In genomic region chr10:94138391-94138790, GRCh38 we compare ENCODE assay signal across 22 cellular contexts.
A peak's percentile ranks its signal among the peaks of the same experiment; 100 is the strongest.
DNase-seq lines count a peak whose midpoint lies in the region; TF ChIP-seq lines count a peak whose summit lies in the region.
"Had no signal": no experiment of that assay in that cellular context is flagged by ENCODE, and none has a peak within 500 bp of the region (broad histone marks: within the 10 kb centered on the region; RNA-seq: fewer than 3 reads in every experiment).

No MANE protein-coding gene starts in this region.

- no peaks in the 10 kb centered on the region for H3K9me3 Mint-ChIP-seq in activated CD4-positive, alpha-beta T cell treated with anti-CD3 and anti-CD28 coated beads, Interleukin-2, amount 10 ng/mL, durations not matched to agents 24 days and 14 days
- H3K9me3 Mint-ChIP-seq: activated CD8-positive, alpha-beta T cell treated with anti-CD3 and anti-CD28 coated beads for 36 hours; activated naive CD8-positive, alpha-beta T cell treated with anti-CD3 and anti-CD28 coated beads, Interleukin-2, amount 50 U/mL, for 24 hours; naive thymus-derived CD4-positive, alpha-beta T cell; stimulated activated naive CD8-positive, alpha-beta T cell treated with anti-CD3 and anti-CD28 coated beads, Interleukin-15, amount 100 ng/mL, for 72 hours had no signal

- no peaks in the 10 kb centered on the region for H3K27me3 Mint-ChIP-seq in activated CD4-positive, alpha-beta T cell treated with anti-CD3 and anti-CD28 coated beads, Interleukin-2, amount 10 ng/mL, durations not matched to agents 24 days and 14 days
- H3K27me3 Mint-ChIP-seq: activated naive CD8-positive, alpha-beta T cell treated with anti-CD3 and anti-CD28 coated beads, Interleukin-2, amount 50 U/mL, for 24 hours; stimulated activated naive CD8-positive, alpha-beta T cell treated with anti-CD3 and anti-CD28 coated beads, Interleukin-15, amount 100 ng/mL, for 72 hours had no signal

- H3K27ac ChIP-seq in osteoblast (ENCODE audit: low read depth, low read length), result peak overlapping the region; percentile 40
- H3K27ac ChIP-seq: cardiac muscle cell, tibial nerve had no signal

- no peaks in the 10 kb centered on the region for H3K9me3 ChIP-seq in MG63
- H3K9me3 ChIP-seq in osteoblast (ENCODE audit: low read depth, low read length), result no peaks in the 10 kb centered on the region
- H3K9me3 ChIP-seq: tibial nerve had no signal

- H3K36me3 ChIP-seq in MG63, result peaks cover 3% of the 10 kb centered on the region; the same call in 1 of the 2 replicates
- H3K36me3 ChIP-seq in osteoblast (ENCODE audit: insufficient read depth, low read length), result no peaks in the 10 kb centered on the region
- H3K36me3 ChIP-seq: cardiac muscle cell had no signal

- H4K20me1 ChIP-seq in osteoblast (ENCODE audit: insufficient read depth, low read length), result no peaks in the 10 kb centered on the region

- no peak overlapping the region for H3K4me3 ChIP-seq in MG63
- H3K4me3 ChIP-seq in fibroblast of mammary gland (ENCODE audit: control insufficient read depth, low read depth, low read length), result no peak overlapping the region
- no peak overlapping the region for H3K4me3 ChIP-seq in osteoblast (ENCODE audit: insufficient read depth, low read length)
- H3K4me3 ChIP-seq: cardiac muscle cell, tibial nerve had no signal

- no peaks in the 10 kb centered on the region for H3K79me2 ChIP-seq in osteoblast (ENCODE audit: insufficient read depth, low read length)

- TF ChIP-seq CTCF in fibroblast of mammary gland (conservative IDR thresholded peaks at IDR 0.05; ENCODE audit: control insufficient read depth, insufficient read depth, low read depth, low read length) (no peak), osteoblast (IDR thresholded peaks at IDR 0.05; ENCODE audit: extremely low read depth, low read depth, low read length) (no peak)

- intact Hi-C loops in activated CD4-positive, alpha-beta T cell treated with anti-CD3 and anti-CD28 coated beads, Interleukin-2, amount 10 ng/mL, durations not matched to agents 24 days and 14 days (cut with micrococcal nuclease), result no loop called here

- H3K27ac Mint-ChIP-seq in activated CD4-positive, alpha-beta T cell treated with anti-CD3 and anti-CD28 coated beads, Interleukin-2, amount 10 ng/mL, durations not matched to agents 24 days and 14 days, result no peak overlapping the region
- H3K27ac Mint-ChIP-seq: activated CD8-positive, alpha-beta T cell treated with anti-CD3 and anti-CD28 coated beads for 36 hours; activated naive CD8-positive, alpha-beta T cell treated with anti-CD3 and anti-CD28 coated beads, Interleukin-2, amount 50 U/mL, for 24 hours; B cell; naive thymus-derived CD4-positive, alpha-beta T cell; stimulated activated naive CD8-positive, alpha-beta T cell treated with anti-CD3 and anti-CD28 coated beads, Interleukin-15, amount 100 ng/mL, for 72 hours had no signal

- H3K27me3 ChIP-seq in MG63, result no peaks in the 10 kb centered on the region
- H3K27me3 ChIP-seq in osteoblast (ENCODE audit: insufficient read depth, low read length), result no peaks in the 10 kb centered on the region
- H3K27me3 ChIP-seq: cardiac muscle cell, tibial nerve had no signal

- H3K4me1 ChIP-seq in osteoblast (ENCODE audit: insufficient read depth, low read length), result peaks cover 11% of the 10 kb centered on the region

- DNase-seq in EL, result peak; percentile 56
- DNase-seq in MG63, result peak; percentile 17
- DNase-seq in fibroblast of mammary gland (ENCODE audit: low read depth), result peak; percentile 87
- DNase-seq in osteoblast (ENCODE audit: insufficient read length, low spot score, missing footprints), result peak; percentile 66
- DNase-seq in activated CD4-positive, alpha-beta T cell treated with anti-CD3 and anti-CD28 coated beads, Interleukin-2, amount 10 ng/mL, durations not matched to agents 24 days and 14 days, result no peak
- no peak for DNase-seq in RPMI8226
- DNase-seq in NCI-H510A (lab: John Stamatoyannopoulos, UW), result no peak
- no peak for DNase-seq in middle frontal gyrus (ENCODE audit: extremely low spot score, low spot score)
- DNase-seq: activated CD8-positive, alpha-beta T cell treated with anti-CD3 and anti-CD28 coated beads for 36 hours; activated gamma-delta T cell; activated naive CD8-positive, alpha-beta T cell treated with anti-CD3 and anti-CD28 coated beads, Interleukin-2, amount 50 U/mL, for 24 hours; dermis blood vessel endothelial cell; KBM-7; naive thymus-derived CD4-positive, alpha-beta T cell; NCI-H187; NCI-H69; right cardiac atrium; stimulated activated naive CD8-positive, alpha-beta T cell treated with anti-CD3 and anti-CD28 coated beads, Interleukin-15, amount 100 ng/mL, for 72 hours; T1000 had no signal

- no peaks in the 10 kb centered on the region for H3K36me3 Mint-ChIP-seq in activated CD4-positive, alpha-beta T cell treated with anti-CD3 and anti-CD28 coated beads, Interleukin-2, amount 10 ng/mL, durations not matched to agents 24 days and 14 days (ENCODE audit: low read depth)
- H3K36me3 Mint-ChIP-seq: naive thymus-derived CD4-positive, alpha-beta T cell had no signal

- no peak overlapping the region for H3K4me2 ChIP-seq in osteoblast (ENCODE audit: insufficient read depth, low read length)

- H3K4me1 Mint-ChIP-seq in activated CD4-positive, alpha-beta T cell treated with anti-CD3 and anti-CD28 coated beads, Interleukin-2, amount 10 ng/mL, durations not matched to agents 24 days and 14 days, result no peaks in the 10 kb centered on the region
- H3K4me1 Mint-ChIP-seq: activated naive CD8-positive, alpha-beta T cell treated with anti-CD3 and anti-CD28 coated beads, Interleukin-2, amount 50 U/mL, for 24 hours; B cell; naive thymus-derived CD4-positive, alpha-beta T cell; stimulated activated naive CD8-positive, alpha-beta T cell treated with anti-CD3 and anti-CD28 coated beads, Interleukin-15, amount 100 ng/mL, for 72 hours had no signal

- no peak overlapping the region for H2AFZ ChIP-seq in osteoblast (ENCODE audit: low read length)

- H3K4me3 Mint-ChIP-seq in activated CD4-positive, alpha-beta T cell treated with anti-CD3 and anti-CD28 coated beads, Interleukin-2, amount 10 ng/mL, durations not matched to agents 24 days and 14 days, result no peak overlapping the region
- H3K4me3 Mint-ChIP-seq: activated CD8-positive, alpha-beta T cell treated with anti-CD3 and anti-CD28 coated beads for 36 hours; activated naive CD8-positive, alpha-beta T cell treated with anti-CD3 and anti-CD28 coated beads, Interleukin-2, amount 50 U/mL, for 24 hours; B cell; naive thymus-derived CD4-positive, alpha-beta T cell; stimulated activated naive CD8-positive, alpha-beta T cell treated with anti-CD3 and anti-CD28 coated beads, Interleukin-15, amount 100 ng/mL, for 72 hours had no signal

Comparison
In these comparisons a context has a peak if more than half of its experiments do, and no peak if none do; other contexts are left out.
1. DNase-seq: peak in EL (single experiment), MG63 (single experiment), fibroblast of mammary gland (single experiment) and osteoblast (single experiment); none in activated CD4-positive, alpha-beta T cell treated with anti-CD3 and anti-CD28 coated beads, Interleukin-2, amount 10 ng/mL, durations not matched to agents 24 days and 14 days (single experiment), RPMI8226 (single experiment), NCI-H510A (single experiment) and middle frontal gyrus (single experiment).